In genomic region chr6:321158-321438, GRCh38 we compare ENCODE assay signal across 22 cellular contexts.
"Had no signal": no experiment of that assay in that cellular context is flagged by ENCODE, and none has a peak within 500 bp of the region (broad histone marks: within the 10 kb centered on the region; RNA-seq: fewer than 3 reads in every experiment).

No MANE protein-coding gene starts in this region.

- H3K27me3 ChIP-seq: adrenal gland, ascending aorta, colonic mucosa, gastroesophageal sphincter, neural progenitor cell, upper lobe of left lung had no signal

- H3K9me3 Mint-ChIP-seq: mesothelial cell of epicardium; T-helper 2 cell treated with Interferon-gamma antibody and Interleukin-4, amounts not matched to agents 5 μg/mL and 100 μg/mL, for 36 hours had no signal

- H3K4me3 ChIP-seq: adrenal gland, ascending aorta, colonic mucosa, dorsolateral prefrontal cortex, gastroesophageal sphincter, left ventricle myocardium inferior, neural progenitor cell, prostate gland, thoracic aorta, upper lobe of left lung had no signal

- ATAC-seq: activated CD8-positive, alpha-beta T cell treated with anti-CD3 and anti-CD28 coated beads, Interleukin-2, amount 10 ng/mL, durations not matched to agents 7 days and 5 days; activated T-helper 17 cell treated with anti-CD3 and anti-CD28 coated beads, Interleukin-2, amount 50 U/mL, for 72 hours; naive thymus-derived CD8-positive, alpha-beta T cell had no signal

- H3K36me3 Mint-ChIP-seq: mesothelial cell of epicardium had no signal

- H3K27ac Mint-ChIP-seq: activated CD8-positive, alpha-beta T cell treated with anti-CD3 and anti-CD28 coated beads, Interleukin-2, amount 10 ng/mL, durations not matched to agents 7 days and 5 days; activated naive CD8-positive, alpha-beta T cell; activated T-helper 17 cell treated with anti-CD3 and anti-CD28 coated beads, Interleukin-2, amount 50 U/mL, for 72 hours; mesothelial cell of epicardium; naive thymus-derived CD8-positive, alpha-beta T cell; neural progenitor cell; T-helper 2 cell treated with Interferon-gamma antibody and Interleukin-4, amounts not matched to agents 5 μg/mL and 100 μg/mL, for 36 hours had no signal

- DNase-seq: activated CD4-positive, alpha-beta T cell treated with anti-CD3 and anti-CD28 coated beads, Interleukin-2, amount 50 U/mL, for 1 hour; activated CD8-positive, alpha-beta T cell treated with anti-CD3 and anti-CD28 coated beads, Interleukin-2, amount 10 ng/mL, durations not matched to agents 7 days and 5 days; activated naive CD4-positive, alpha-beta T cell; adrenal gland; colonic mucosa; hypothalamus; left ventricle myocardium inferior; stimulated activated CD4-positive, alpha-beta T cell treated with anti-CD3 and anti-CD28 coated beads, Interleukin-4, amount 100 ng/mL, for 24 hours; stimulated activated naive CD4-positive, alpha-beta T cell treated with Interleukin-2 at 50 U/mL for 16 hours; WERI-Rb-1 had no signal

- H3K27ac ChIP-seq: adrenal gland, ascending aorta, colonic mucosa, dorsolateral prefrontal cortex, gastroesophageal sphincter, left ventricle myocardium inferior, neural progenitor cell, prostate gland, thoracic aorta, upper lobe of left lung, WERI-Rb-1 had no signal

- H3K4me1 ChIP-seq: adrenal gland, ascending aorta, colonic mucosa, neural progenitor cell, prostate gland had no signal

- H2AFZ ChIP-seq: neural progenitor cell had no signal

- H3K4me2 ChIP-seq: neural progenitor cell had no signal

- H3K4me3 Mint-ChIP-seq: activated CD8-positive, alpha-beta T cell treated with anti-CD3 and anti-CD28 coated beads, Interleukin-2, amount 10 ng/mL, durations not matched to agents 7 days and 5 days; activated naive CD8-positive, alpha-beta T cell; activated T-helper 17 cell treated with anti-CD3 and anti-CD28 coated beads, Interleukin-2, amount 50 U/mL, for 72 hours; mesothelial cell of epicardium; naive thymus-derived CD8-positive, alpha-beta T cell; neural progenitor cell; T-helper 2 cell treated with Interferon-gamma antibody and Interleukin-4, amounts not matched to agents 5 μg/mL and 100 μg/mL, for 36 hours had no signal

- H3K9ac ChIP-seq: neural progenitor cell had no signal

- H3K36me3 ChIP-seq: adrenal gland, ascending aorta, colonic mucosa, gastroesophageal sphincter, left ventricle myocardium inferior, neural progenitor cell, prostate gland, thoracic aorta had no signal

- H3K9me3 ChIP-seq: adrenal gland, ascending aorta, colonic mucosa, gastroesophageal sphincter, left ventricle myocardium inferior, prostate gland, thoracic aorta, upper lobe of left lung had no signal

- H3K27me3 Mint-ChIP-seq: activated naive CD8-positive, alpha-beta T cell; activated T-helper 17 cell treated with anti-CD3 and anti-CD28 coated beads, Interleukin-2, amount 50 U/mL, for 72 hours; naive thymus-derived CD8-positive, alpha-beta T cell had no signal

- H3K4me1 Mint-ChIP-seq: mesothelial cell of epicardium had no signal
